ENCODE assay signal across 2 cellular contexts in the genomic region with DNA sequence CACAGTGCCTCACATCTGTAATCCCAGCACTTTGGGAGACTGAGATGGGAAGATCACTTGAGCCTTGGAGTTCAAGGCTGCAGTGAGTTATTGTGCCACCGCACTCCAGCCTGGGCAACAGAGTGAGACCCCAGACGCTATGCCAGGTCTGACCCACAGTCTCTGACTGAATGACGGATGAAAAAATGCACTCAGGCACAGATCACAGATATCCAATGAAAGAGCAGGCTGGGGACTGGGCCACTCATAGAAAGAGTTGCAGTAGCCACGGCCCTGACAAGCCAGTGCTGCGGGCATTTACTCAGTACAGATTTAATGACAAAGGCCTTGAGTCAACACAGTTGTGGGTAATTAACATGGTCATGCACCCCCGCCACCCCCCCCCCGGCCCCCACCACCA.
TF ChIP-seq lines count a peak whose summit lies in the region.

No MANE protein-coding gene starts in this region.

TF ChIP-seq in GM23338, 12 proteins besides CTCF, POLR2A, EP300 and RAD21:
- peak; percentile 75 for TF ChIP-seq POLR2AphosphoS5 (IDR thresholded peaks at IDR 0.05; ENCODE audit: low read depth)
- TF ChIP-seq STAT1 (IDR thresholded peaks at IDR 0.05; ENCODE audit: unreplicated experiment): no peak
- TF ChIP-seq, protein P1, sequence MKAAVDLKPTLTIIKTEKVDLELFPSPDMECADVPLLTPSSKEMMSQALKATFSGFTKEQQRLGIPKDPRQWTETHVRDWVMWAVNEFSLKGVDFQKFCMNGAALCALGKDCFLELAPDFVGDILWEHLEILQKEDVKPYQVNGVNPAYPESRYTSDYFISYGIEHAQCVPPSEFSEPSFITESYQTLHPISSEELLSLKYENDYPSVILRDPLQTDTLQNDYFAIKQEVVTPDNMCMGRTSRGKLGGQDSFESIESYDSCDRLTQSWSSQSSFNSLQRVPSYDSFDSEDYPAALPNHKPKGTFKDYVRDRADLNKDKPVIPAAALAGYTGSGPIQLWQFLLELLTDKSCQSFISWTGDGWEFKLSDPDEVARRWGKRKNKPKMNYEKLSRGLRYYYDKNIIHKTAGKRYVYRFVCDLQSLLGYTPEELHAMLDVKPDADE (IDR thresholded peaks at IDR 0.05): no peak
- TF ChIP-seq, protein P2, sequence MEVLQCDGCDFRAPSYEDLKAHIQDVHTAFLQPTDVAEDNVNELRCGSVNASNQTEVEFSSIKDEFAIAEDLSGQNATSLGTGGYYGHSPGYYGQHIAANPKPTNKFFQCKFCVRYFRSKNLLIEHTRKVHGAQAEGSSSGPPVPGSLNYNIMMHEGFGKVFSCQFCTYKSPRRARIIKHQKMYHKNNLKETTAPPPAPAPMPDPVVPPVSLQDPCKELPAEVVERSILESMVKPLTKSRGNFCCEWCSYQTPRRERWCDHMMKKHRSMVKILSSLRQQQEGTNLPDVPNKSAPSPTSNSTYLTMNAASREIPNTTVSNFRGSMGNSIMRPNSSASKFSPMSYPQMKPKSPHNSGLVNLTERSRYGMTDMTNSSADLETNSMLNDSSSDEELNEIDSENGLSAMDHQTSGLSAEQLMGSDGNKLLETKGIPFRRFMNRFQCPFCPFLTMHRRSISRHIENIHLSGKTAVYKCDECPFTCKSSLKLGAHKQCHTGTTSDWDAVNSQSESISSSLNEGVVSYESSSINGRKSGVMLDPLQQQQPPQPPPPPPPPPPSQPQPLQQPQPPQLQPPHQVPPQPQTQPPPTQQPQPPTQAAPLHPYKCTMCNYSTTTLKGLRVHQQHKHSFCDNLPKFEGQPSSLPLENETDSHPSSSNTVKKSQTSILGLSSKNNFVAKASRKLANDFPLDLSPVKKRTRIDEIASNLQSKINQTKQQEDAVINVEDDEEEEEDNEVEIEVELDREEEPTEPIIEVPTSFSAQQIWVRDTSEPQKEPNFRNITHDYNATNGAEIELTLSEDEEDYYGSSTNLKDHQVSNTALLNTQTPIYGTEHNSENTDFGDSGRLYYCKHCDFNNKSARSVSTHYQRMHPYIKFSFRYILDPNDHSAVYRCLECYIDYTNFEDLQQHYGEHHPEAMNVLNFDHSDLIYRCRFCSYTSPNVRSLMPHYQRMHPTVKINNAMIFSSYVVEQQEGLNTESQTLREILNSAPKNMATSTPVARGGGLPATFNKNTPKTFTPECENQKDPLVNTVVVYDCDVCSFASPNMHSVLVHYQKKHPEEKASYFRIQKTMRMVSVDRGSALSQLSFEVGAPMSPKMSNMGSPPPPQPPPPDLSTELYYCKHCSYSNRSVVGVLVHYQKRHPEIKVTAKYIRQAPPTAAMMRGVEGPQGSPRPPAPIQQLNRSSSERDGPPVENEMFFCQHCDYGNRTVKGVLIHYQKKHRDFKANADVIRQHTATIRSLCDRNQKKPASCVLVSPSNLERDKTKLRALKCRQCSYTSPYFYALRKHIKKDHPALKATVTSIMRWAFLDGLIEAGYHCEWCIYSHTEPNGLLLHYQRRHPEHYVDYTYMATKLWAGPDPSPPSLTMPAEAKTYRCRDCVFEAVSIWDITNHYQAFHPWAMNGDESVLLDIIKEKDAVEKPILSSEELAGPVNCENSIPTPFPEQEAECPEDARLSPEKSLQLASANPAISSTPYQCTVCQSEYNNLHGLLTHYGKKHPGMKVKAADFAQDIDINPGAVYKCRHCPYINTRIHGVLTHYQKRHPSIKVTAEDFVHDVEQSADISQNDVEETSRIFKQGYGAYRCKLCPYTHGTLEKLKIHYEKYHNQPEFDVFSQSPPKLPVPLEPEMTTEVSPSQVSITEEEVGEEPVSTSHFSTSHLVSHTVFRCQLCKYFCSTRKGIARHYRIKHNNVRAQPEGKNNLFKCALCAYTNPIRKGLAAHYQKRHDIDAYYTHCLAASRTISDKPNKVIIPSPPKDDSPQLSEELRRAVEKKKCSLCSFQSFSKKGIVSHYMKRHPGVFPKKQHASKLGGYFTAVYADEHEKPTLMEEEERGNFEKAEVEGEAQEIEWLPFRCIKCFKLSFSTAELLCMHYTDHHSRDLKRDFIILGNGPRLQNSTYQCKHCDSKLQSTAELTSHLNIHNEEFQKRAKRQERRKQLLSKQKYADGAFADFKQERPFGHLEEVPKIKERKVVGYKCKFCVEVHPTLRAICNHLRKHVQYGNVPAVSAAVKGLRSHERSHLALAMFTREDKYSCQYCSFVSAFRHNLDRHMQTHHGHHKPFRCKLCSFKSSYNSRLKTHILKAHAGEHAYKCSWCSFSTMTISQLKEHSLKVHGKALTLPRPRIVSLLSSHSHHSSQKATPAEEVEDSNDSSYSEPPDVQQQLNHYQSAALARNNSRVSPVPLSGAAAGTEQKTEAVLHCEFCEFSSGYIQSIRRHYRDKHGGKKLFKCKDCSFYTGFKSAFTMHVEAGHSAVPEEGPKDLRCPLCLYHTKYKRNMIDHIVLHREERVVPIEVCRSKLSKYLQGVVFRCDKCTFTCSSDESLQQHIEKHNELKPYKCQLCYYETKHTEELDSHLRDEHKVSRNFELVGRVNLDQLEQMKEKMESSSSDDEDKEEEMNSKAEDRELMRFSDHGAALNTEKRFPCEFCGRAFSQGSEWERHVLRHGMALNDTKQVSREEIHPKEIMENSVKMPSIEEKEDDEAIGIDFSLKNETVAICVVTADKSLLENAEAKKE (CRISPR knock-in tag; IDR thresholded peaks at IDR 0.05): no peak

TF ChIP-seq in H1, 55 proteins besides CTCF, POLR2A, EP300 and RAD21:
- TF ChIP-seq, protein P3, sequence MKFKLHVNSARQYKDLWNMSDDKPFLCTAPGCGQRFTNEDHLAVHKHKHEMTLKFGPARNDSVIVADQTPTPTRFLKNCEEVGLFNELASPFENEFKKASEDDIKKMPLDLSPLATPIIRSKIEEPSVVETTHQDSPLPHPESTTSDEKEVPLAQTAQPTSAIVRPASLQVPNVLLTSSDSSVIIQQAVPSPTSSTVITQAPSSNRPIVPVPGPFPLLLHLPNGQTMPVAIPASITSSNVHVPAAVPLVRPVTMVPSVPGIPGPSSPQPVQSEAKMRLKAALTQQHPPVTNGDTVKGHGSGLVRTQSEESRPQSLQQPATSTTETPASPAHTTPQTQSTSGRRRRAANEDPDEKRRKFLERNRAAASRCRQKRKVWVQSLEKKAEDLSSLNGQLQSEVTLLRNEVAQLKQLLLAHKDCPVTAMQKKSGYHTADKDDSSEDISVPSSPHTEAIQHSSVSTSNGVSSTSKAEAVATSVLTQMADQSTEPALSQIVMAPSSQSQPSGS (IDR thresholded peaks at IDR 0.05; ENCODE audit: low read length): peak; percentile 31; the same call in 1 of the 2 replicates
- 0 out of 4 replicates have a peak, but pooled peaks of 1 of the 2 experiments have one; percentile 56 for TF ChIP-seq HDAC2 (IDR thresholded peaks at IDR 0.05; ENCODE audit: borderline replicate concordance in 1 of 2, low read depth in 2 of 2, low read length in 2 of 2)
- TF ChIP-seq KDM1A (IDR thresholded peaks at IDR 0.05; ENCODE audit: borderline replicate concordance, low read length): peak; percentile 81; the same call in 1 of the 2 replicates
- peak; percentile 77; the same call in 1 of the 2 replicates for TF ChIP-seq POLR2AphosphoS5 (IDR thresholded peaks at IDR 0.05; ENCODE audit: low read depth, low read length)
- TF ChIP-seq JUND (IDR thresholded peaks at IDR 0.05; ENCODE audit: low read length): no peak
- TF ChIP-seq SP4 (IDR thresholded peaks at IDR 0.05; ENCODE audit: low read length): peak; percentile 29; the same call in 1 of the 2 replicates
TF ChIP-seq in H1: peak in this region for 5.
